ENCODE assay signal across 9 cellular contexts in the genomic region with DNA sequence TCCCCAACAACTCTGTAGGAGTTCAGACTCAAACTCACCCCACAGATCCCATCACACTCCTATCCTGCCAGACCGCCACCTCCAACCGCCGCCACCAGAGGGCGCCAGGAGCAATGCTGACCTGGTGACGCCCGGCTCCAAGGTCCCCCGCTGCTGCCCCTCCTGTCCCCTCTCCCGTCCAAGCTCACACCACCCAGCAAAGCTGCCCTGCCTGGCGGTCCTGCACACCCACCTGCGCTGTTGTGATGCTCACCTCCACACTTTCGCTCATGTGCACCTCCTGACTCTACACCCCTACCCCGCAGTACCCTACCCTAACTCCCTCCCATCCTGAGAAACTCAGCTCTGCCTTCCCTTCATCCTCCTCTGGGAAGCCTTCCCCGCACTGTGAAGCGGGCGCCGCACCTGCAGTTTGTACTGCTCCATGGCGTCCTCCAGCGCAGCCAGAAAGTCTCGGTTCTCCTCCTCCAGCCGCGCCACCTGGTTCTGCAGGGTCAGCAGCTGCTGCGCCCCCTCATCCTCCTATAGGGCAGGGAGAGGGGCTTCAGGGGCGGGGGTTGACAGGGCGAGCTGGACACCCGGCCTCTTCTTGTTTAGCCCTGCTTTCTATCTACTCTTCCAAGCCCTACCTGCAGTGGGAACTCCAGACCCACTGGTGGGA. TPM values are rescaled to one million over a fixed set of nuclear protein-coding genes. Genes with fewer than 3 reads are reported as not detected.
DNase-seq lines count a peak whose midpoint lies in the region; TF ChIP-seq lines count a peak whose summit lies in the region.
"Had no signal": no experiment of that assay in that cellular context is flagged by ENCODE, and none has a peak within 500 bp of the region (broad histone marks: within the 10 kb centered on the region; RNA-seq: fewer than 3 reads in every experiment).

No MANE protein-coding gene starts in this region.

- peak overlapping the region in 2 of 3 donors; percentile 6 to 49 for H3K4me3 ChIP-seq in liver (ENCODE audit: low read depth in 1 of 3, low read length in 3 of 3)
- H3K4me3 ChIP-seq: BLaER1 treated with 17β-estradiol and CSF1 and Interleukin-3, amounts not matched to agents 10 nM and 100 nM had no signal

- H3K27me3 ChIP-seq in liver (ENCODE audit: control insufficient read depth in 4 of 4, insufficient read depth in 4 of 4, low read length in 3 of 4), result no peaks in the 10 kb centered on the region
- H3K27me3 ChIP-seq: BLaER1 treated with 17β-estradiol and CSF1 and Interleukin-3, amounts not matched to agents 10 nM and 100 nM had no signal

- H3K9me3 ChIP-seq in liver (ENCODE audit: control insufficient read depth in 4 of 4, low read length in 3 of 4), result no peaks in the 10 kb centered on the region

- WGBS in liver, result 48% methylated on average over 25 of the region's 25 CpGs

- peak; percentile 84 for TF ChIP-seq CTCF in liver (IDR thresholded peaks at IDR 0.05; ENCODE audit: low read depth, low read length, missing input control)

- H3K36me3 Mint-ChIP-seq in activated CD4-positive, alpha-beta T cell treated with anti-CD3 and anti-CD28 coated beads, Interleukin-2, amount 10 ng/mL, durations not matched to agents 24 days and 14 days (ENCODE audit: low read depth), result no peaks in the 10 kb centered on the region
- no peaks in the 10 kb centered on the region for H3K36me3 Mint-ChIP-seq in dendritic cell treated with granulocyte-macrophage colony-stimulating factor and Interleukin-4, amounts not matched to agents 40 ng/mL and 50 ng/mL, for 4 days (ENCODE audit: low read depth)

- no peaks in the 10 kb centered on the region for H3K9me3 Mint-ChIP-seq in activated CD4-positive, alpha-beta T cell treated with anti-CD3 and anti-CD28 coated beads, Interleukin-2, amount 10 ng/mL, durations not matched to agents 24 days and 14 days
- no peaks in the 10 kb centered on the region for H3K9me3 Mint-ChIP-seq in dendritic cell treated with granulocyte-macrophage colony-stimulating factor and Interleukin-4, amounts not matched to agents 40 ng/mL and 50 ng/mL, for 4 days

- DNase-seq in NCI-H1417 (lab: John Stamatoyannopoulos, UW), result peak; percentile 34 to 61 (median 56)
- DNase-seq in NCI-H1417 treated with DMSO at 0.1 percent for 48 hours (lab: John Stamatoyannopoulos, UW), result no peak
- peak; percentile 4 for DNase-seq in NCI-H1694 treated with DMSO at 0.1 percent for 48 hours (lab: John Stamatoyannopoulos, UW)
- peak; percentile 91 for DNase-seq in activated CD4-positive, alpha-beta T cell treated with anti-CD3 and anti-CD28 coated beads, Interleukin-2, amount 10 ng/mL, durations not matched to agents 24 days and 14 days
- peak; percentile 24 for DNase-seq in stimulated activated CD8-positive, alpha-beta memory T cell treated with anti-CD3 and anti-CD28 coated beads, Interleukin-15, amount 100 ng/mL, for 1 hour (ENCODE audit: low read depth)
- DNase-seq in DMS153 treated with DMSO at 0.1 percent for 48 hours (lab: John Stamatoyannopoulos, UW; ENCODE audit: unreplicated experiment), result no peak

- no peak overlapping the region for H3K27ac Mint-ChIP-seq in activated CD4-positive, alpha-beta T cell treated with anti-CD3 and anti-CD28 coated beads, Interleukin-2, amount 10 ng/mL, durations not matched to agents 24 days and 14 days
- H3K27ac Mint-ChIP-seq in dendritic cell treated with granulocyte-macrophage colony-stimulating factor and Interleukin-4, amounts not matched to agents 40 ng/mL and 50 ng/mL, for 4 days, result peak overlapping the region; percentile 37

- H3K36me3 ChIP-seq in liver (ENCODE audit: control insufficient read depth in 4 of 4, insufficient read depth in 3 of 4, low read depth in 1 of 4, low read length in 3 of 4), result no peaks in the 10 kb centered on the region

- H3K4me3 Mint-ChIP-seq in activated CD4-positive, alpha-beta T cell treated with anti-CD3 and anti-CD28 coated beads, Interleukin-2, amount 10 ng/mL, durations not matched to agents 24 days and 14 days, result no peak overlapping the region
- H3K4me3 Mint-ChIP-seq in dendritic cell treated with granulocyte-macrophage colony-stimulating factor and Interleukin-4, amounts not matched to agents 40 ng/mL and 50 ng/mL, for 4 days, result peak overlapping the region; percentile 41

- H3K9ac ChIP-seq in liver (ENCODE audit: low read depth in 1 of 2, low read length in 2 of 2), result no peak overlapping the region
- H3K9ac ChIP-seq: BLaER1 treated with 17β-estradiol and CSF1 and Interleukin-3, amounts not matched to agents 10 nM and 100 nM had no signal

- no peaks in the 10 kb centered on the region for H3K4me1 Mint-ChIP-seq in activated CD4-positive, alpha-beta T cell treated with anti-CD3 and anti-CD28 coated beads, Interleukin-2, amount 10 ng/mL, durations not matched to agents 24 days and 14 days
- H3K4me1 Mint-ChIP-seq in dendritic cell treated with granulocyte-macrophage colony-stimulating factor and Interleukin-4, amounts not matched to agents 40 ng/mL and 50 ng/mL, for 4 days (ENCODE audit: low read depth), result peaks cover 5% of the 10 kb centered on the region

- intact Hi-C loops in activated CD4-positive, alpha-beta T cell treated with anti-CD3 and anti-CD28 coated beads, Interleukin-2, amount 10 ng/mL, durations not matched to agents 24 days and 14 days (cut with micrococcal nuclease), result no loop called here
- intact Hi-C loops in dendritic cell treated with granulocyte-macrophage colony-stimulating factor and Interleukin-4, amounts not matched to agents 40 ng/mL and 50 ng/mL, for 4 days (cut with micrococcal nuclease), result loop anchor here (5.0 kb wide), 1 partner anchor 240 kb away; no protein-coding TSS in a partner anchor

- peaks cover under 1 to 9% (median 4%) of the 10 kb centered on the region in 4 donors for H3K4me1 ChIP-seq in liver (ENCODE audit: control insufficient read depth in 4 of 4, insufficient read depth in 4 of 4, low read length in 3 of 4)

- TF ChIP-seq RAD21 in liver (IDR thresholded peaks at IDR 0.05), result peak; percentile 76 to 87

- peaks cover 2% of the 10 kb centered on the region for H3K27me3 Mint-ChIP-seq in activated CD4-positive, alpha-beta T cell treated with anti-CD3 and anti-CD28 coated beads, Interleukin-2, amount 10 ng/mL, durations not matched to agents 24 days and 14 days
- H3K27me3 Mint-ChIP-seq in dendritic cell treated with granulocyte-macrophage colony-stimulating factor and Interleukin-4, amounts not matched to agents 40 ng/mL and 50 ng/mL, for 4 days, result peaks cover 11% of the 10 kb centered on the region

- no peak overlapping the region for H3K27ac ChIP-seq in liver (ENCODE audit: low read depth in 1 of 2, low read length in 2 of 2)
- H3K27ac ChIP-seq: BLaER1 treated with 17β-estradiol and CSF1 and Interleukin-3, amounts not matched to agents 10 nM and 100 nM had no signal

TF ChIP-seq in liver, 16 proteins besides CTCF, POLR2A, EP300 and RAD21 (continues in another document):
- peak in 1 of 2 donors; percentile 34 for TF ChIP-seq HNF4A (conservative IDR thresholded peaks at IDR 0.05)
- TF ChIP-seq, protein P1, sequence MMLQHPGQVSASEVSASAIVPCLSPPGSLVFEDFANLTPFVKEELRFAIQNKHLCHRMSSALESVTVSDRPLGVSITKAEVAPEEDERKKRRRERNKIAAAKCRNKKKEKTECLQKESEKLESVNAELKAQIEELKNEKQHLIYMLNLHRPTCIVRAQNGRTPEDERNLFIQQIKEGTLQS (IDR thresholded peaks at IDR 0.05), result no peak
- no peak for TF ChIP-seq FOXA1 (IDR thresholded peaks at IDR 0.05)
- TF ChIP-seq, protein P2, sequence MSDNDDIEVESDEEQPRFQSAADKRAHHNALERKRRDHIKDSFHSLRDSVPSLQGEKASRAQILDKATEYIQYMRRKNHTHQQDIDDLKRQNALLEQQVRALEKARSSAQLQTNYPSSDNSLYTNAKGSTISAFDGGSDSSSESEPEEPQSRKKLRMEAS (IDR thresholded peaks at IDR 0.05), result no peak
- no peak for TF ChIP-seq FOXA2 (IDR thresholded peaks at IDR 0.05)
- no peak for TF ChIP-seq TAF1 (conservative IDR thresholded peaks at IDR 0.05)
- TF ChIP-seq, protein P3, sequence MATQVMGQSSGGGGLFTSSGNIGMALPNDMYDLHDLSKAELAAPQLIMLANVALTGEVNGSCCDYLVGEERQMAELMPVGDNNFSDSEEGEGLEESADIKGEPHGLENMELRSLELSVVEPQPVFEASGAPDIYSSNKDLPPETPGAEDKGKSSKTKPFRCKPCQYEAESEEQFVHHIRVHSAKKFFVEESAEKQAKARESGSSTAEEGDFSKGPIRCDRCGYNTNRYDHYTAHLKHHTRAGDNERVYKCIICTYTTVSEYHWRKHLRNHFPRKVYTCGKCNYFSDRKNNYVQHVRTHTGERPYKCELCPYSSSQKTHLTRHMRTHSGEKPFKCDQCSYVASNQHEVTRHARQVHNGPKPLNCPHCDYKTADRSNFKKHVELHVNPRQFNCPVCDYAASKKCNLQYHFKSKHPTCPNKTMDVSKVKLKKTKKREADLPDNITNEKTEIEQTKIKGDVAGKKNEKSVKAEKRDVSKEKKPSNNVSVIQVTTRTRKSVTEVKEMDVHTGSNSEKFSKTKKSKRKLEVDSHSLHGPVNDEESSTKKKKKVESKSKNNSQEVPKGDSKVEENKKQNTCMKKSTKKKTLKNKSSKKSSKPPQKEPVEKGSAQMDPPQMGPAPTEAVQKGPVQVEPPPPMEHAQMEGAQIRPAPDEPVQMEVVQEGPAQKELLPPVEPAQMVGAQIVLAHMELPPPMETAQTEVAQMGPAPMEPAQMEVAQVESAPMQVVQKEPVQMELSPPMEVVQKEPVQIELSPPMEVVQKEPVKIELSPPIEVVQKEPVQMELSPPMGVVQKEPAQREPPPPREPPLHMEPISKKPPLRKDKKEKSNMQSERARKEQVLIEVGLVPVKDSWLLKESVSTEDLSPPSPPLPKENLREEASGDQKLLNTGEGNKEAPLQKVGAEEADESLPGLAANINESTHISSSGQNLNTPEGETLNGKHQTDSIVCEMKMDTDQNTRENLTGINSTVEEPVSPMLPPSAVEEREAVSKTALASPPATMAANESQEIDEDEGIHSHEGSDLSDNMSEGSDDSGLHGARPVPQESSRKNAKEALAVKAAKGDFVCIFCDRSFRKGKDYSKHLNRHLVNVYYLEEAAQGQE (IDR thresholded peaks at IDR 0.05), result no peak

RNA-seq across cellular contexts. Expression of a gene that starts 7.9 kb away (rescaled TPM):
- 1.9 TPM in 2 replicates for total RNA-seq in activated CD4-positive, alpha-beta T cell treated with anti-CD3 and anti-CD28 coated beads, Interleukin-2, amount 10 ng/mL, durations not matched to agents 24 days and 14 days
- total RNA-seq in liver, result 1 to 10 TPM; 1.0 to 1.3 TPM
- under 1 TPM; 0.04 to 0.44 TPM for polyA plus RNA-seq in liver

RNA-seq across cellular contexts. Expression of a gene that starts 31.8 kb away (rescaled TPM):
- 0.14 TPM in 1 of 2 replicates, not detected in the other for total RNA-seq in activated CD4-positive, alpha-beta T cell treated with anti-CD3 and anti-CD28 coated beads, Interleukin-2, amount 10 ng/mL, durations not matched to agents 24 days and 14 days
- total RNA-seq in liver, result 10 to 100 TPM; 10.8 to 46.0 TPM
- 10 to 100 TPM; 10.2 to 15.8 TPM for polyA plus RNA-seq in liver

RNA-seq across cellular contexts. Expression of a gene that starts 43.2 kb away (rescaled TPM):
- total RNA-seq in activated CD4-positive, alpha-beta T cell treated with anti-CD3 and anti-CD28 coated beads, Interleukin-2, amount 10 ng/mL, durations not matched to agents 24 days and 14 days, result 1.6 and 2.1 TPM in 2 replicates
- 10 to 100 TPM in 1 of 2 donors, 1 to 10 TPM in 1; 6.6 to 47.9 TPM for total RNA-seq in liver
- polyA plus RNA-seq in liver, result 10 to 100 TPM; 17.3 to 31.3 TPM

RNA-seq across cellular contexts. Expression of a gene that starts 43.3 kb away (rescaled TPM):
- not detected in 2 replicates for total RNA-seq in activated CD4-positive, alpha-beta T cell treated with anti-CD3 and anti-CD28 coated beads, Interleukin-2, amount 10 ng/mL, durations not matched to agents 24 days and 14 days
- under 1 TPM in 1 of 2 donors, not detected in 1; 0.08 TPM for total RNA-seq in liver
- under 1 TPM in 1 of 2 donors, not detected in 1; 0.08 TPM for polyA plus RNA-seq in liver

Comparison
In these comparisons a context has a peak if more than half of its experiments do, and no peak if none do; other contexts are left out.
1. DNase-seq: peak in NCI-H1417 (3 of 3), NCI-H1694 treated with DMSO at 0.1 percent for 48 hours (single experiment), activated CD4-positive, alpha-beta T cell treated with anti-CD3 and anti-CD28 coated beads, Interleukin-2, amount 10 ng/mL, durations not matched to agents 24 days and 14 days (single experiment) and stimulated activated CD8-positive, alpha-beta memory T cell treated with anti-CD3 and anti-CD28 coated beads, Interleukin-15, amount 100 ng/mL, for 1 hour (single experiment); none in NCI-H1417 treated with DMSO at 0.1 percent for 48 hours (single experiment) and DMS153 treated with DMSO at 0.1 percent for 48 hours (single experiment).
2. RNA of a gene that starts 31.8 kb away (total RNA-seq): 10.8 to 46.0 TPM in liver; 0.14 TPM in activated CD4-positive, alpha-beta T cell treated with anti-CD3 and anti-CD28 coated beads, Interleukin-2, amount 10 ng/mL, durations not matched to agents 24 days and 14 days; every median in the first group is over 10 times any median in the second.